Comparison of ENCODE assay signal across 12 cellular contexts in the genomic region with DNA sequence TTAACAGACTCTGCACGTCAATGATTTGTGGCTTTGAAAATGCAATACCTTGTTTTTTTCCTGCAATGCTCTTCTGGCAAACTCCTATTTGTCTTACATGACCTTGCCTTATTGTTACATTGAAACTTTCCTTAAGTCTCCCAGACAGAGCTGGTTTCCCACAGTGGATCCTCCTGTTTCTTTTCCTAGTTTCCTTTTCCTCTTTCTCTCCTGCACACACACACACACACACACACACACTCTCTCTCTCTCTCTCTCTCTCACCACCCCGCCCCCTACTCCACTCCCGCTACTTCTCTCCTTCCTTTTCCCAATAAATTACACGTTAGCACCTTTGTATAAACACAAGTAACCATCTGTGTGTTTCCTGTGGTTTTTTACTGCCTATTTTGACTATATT. TPM values are rescaled to one million over a fixed set of nuclear protein-coding genes. Genes with fewer than 3 reads are reported as not detected.
A peak's percentile ranks its signal among the peaks of the same experiment; 100 is the strongest.
DNase-seq lines count a peak whose midpoint lies in the region; ATAC-seq and TF ChIP-seq lines count a peak whose summit lies in the region.
"Had no signal": no experiment of that assay in that cellular context is flagged by ENCODE, and none has a peak within 500 bp of the region (broad histone marks: within the 10 kb centered on the region; RNA-seq: fewer than 3 reads in every experiment).

No MANE protein-coding gene starts in this region.

- DNase-seq in CD4-positive, alpha-beta memory T cell: no peak
- DNase-seq in HAP-1 (ENCODE audit: low spot score in 2 of 2) (no peak), activated B cell treated with CpG ODN at 0.5 μM for 24 hours (no peak), kidney tubule cell (ENCODE audit: low spot score) (peak; percentile 29), ACHN (no peak)
- DNase-seq: activated CD4-positive, alpha-beta T cell treated with anti-CD3 and anti-CD28 coated beads, Interleukin-2, amount 50 U/mL, for 1 hour; HCEC 1CT; left ventricle myocardium inferior had no signal

- H3K4me1 Mint-ChIP-seq in CD4-positive, alpha-beta memory T cell: peaks cover 16 to 22% (median 18%) of the 10 kb centered on the region in 4 donors
- peaks cover 18% of the 10 kb centered on the region for H3K4me1 Mint-ChIP-seq in activated B cell treated with CpG ODN at 0.5 μM for 24 hours

- H3K27me3 Mint-ChIP-seq in CD4-positive, alpha-beta memory T cell: no peaks in the 10 kb centered on the region
- H3K27me3 Mint-ChIP-seq in activated B cell treated with CpG ODN at 0.5 μM for 24 hours: no peaks in the 10 kb centered on the region

- no peaks in the 10 kb centered on the region for H3K9me3 ChIP-seq in CD4-positive, alpha-beta memory T cell (ENCODE audit: control insufficient read depth in 1 of 2, low read length in 2 of 2)
- H3K9me3 ChIP-seq in HAP-1: no peaks in the 10 kb centered on the region
- H3K9me3 ChIP-seq: left ventricle myocardium inferior, prostate gland had no signal

- H3K4me3 ChIP-seq in CD4-positive, alpha-beta memory T cell (ENCODE audit: low read length in 2 of 2): no peak overlapping the region
- H3K4me3 ChIP-seq in HAP-1: peak overlapping the region; percentile 90
- H3K4me3 ChIP-seq: prostate gland had no signal

- ATAC-seq in activated B cell treated with CpG ODN at 0.5 μM for 24 hours (ENCODE audit: low read depth) (no peak), GM19452 (IDR thresholded peaks at IDR 0.05; ENCODE audit: unreplicated experiment) (no peak), esophagus mucosa (no peak)
- ATAC-seq: Right ventricle myocardium inferior had no signal

- no peak overlapping the region for H3K27ac ChIP-seq in CD4-positive, alpha-beta memory T cell (ENCODE audit: low read depth, low read length)
- H3K27ac ChIP-seq: prostate gland had no signal

- H3K27ac Mint-ChIP-seq in CD4-positive, alpha-beta memory T cell: peak overlapping the region in 2 of 7 donors; percentile 51 to 86
- H3K27ac Mint-ChIP-seq in activated B cell treated with CpG ODN at 0.5 μM for 24 hours: peak overlapping the region; percentile 74

- intact Hi-C loops in CD4-positive, alpha-beta memory T cell (cut with micrococcal nuclease): no loop called here
- intact Hi-C loops in activated B cell treated with CpG ODN at 0.5 μM for 24 hours (cut with micrococcal nuclease): no loop called here

- peaks cover 0 to 1% (median 0%) of the 10 kb centered on the region in 8 donors for H3K9me3 Mint-ChIP-seq in CD4-positive, alpha-beta memory T cell
- H3K9me3 Mint-ChIP-seq in activated B cell treated with CpG ODN at 0.5 μM for 24 hours: no peaks in the 10 kb centered on the region

- no peak for TF ChIP-seq CTCF in activated B cell treated with CpG ODN at 0.5 μM for 24 hours (IDR thresholded peaks at IDR 0.05)

- H3K4me3 Mint-ChIP-seq in CD4-positive, alpha-beta memory T cell: peak overlapping the region in 5 of 8 donors; percentile 11 to 78 (median 48)
- H3K4me3 Mint-ChIP-seq in activated B cell treated with CpG ODN at 0.5 μM for 24 hours: peak overlapping the region; percentile 66

- no peaks in the 10 kb centered on the region for H3K36me3 ChIP-seq in CD4-positive, alpha-beta memory T cell (ENCODE audit: insufficient read depth, low read length)
- H3K36me3 ChIP-seq in HAP-1 (replicated peaks): peaks cover 42% of the 10 kb centered on the region
- H3K36me3 ChIP-seq: left ventricle myocardium inferior, prostate gland had no signal

- POLR2A ChIA-PET in CD4-positive, alpha-beta memory T cell (lab: Charles Lee; ENCODE audit: partially characterized antibody): no interaction called here
- POLR2A ChIA-PET in activated B cell treated with CpG ODN at 0.5 μM for 24 hours (lab: Charles Lee): interaction anchor here (0.7 to 4.4 kb wide), 4 partner anchors 97 to 1556 kb away, joined by 3 to 20 read pairs (median 4); a partner anchor contains a TSS

- peaks cover 1 to 3% of the 10 kb centered on the region in 2 donors for H3K36me3 Mint-ChIP-seq in CD4-positive, alpha-beta memory T cell
- peaks cover 9% of the 10 kb centered on the region for H3K36me3 Mint-ChIP-seq in activated B cell treated with CpG ODN at 0.5 μM for 24 hours (ENCODE audit: low read depth)

- H3K4me1 ChIP-seq in CD4-positive, alpha-beta memory T cell (ENCODE audit: insufficient read depth, low read length): peaks cover 33% of the 10 kb centered on the region
- H3K4me1 ChIP-seq in HAP-1: peaks cover 10% of the 10 kb centered on the region

- no peaks in the 10 kb centered on the region for H3K27me3 ChIP-seq in CD4-positive, alpha-beta memory T cell (ENCODE audit: insufficient read depth, low read length)
- H3K27me3 ChIP-seq in HAP-1 (ENCODE audit: low read depth): no peaks in the 10 kb centered on the region

- in situ Hi-C loops in HAP-1 (cut with MboI; ENCODE audit: low sequenced_read_pairs): no loop called here
- in situ Hi-C loops in ACHN (cut with HindIII; ENCODE audit: low pct_ligation_motif_present, low pct_unique_long_range_greater_than_20kb, low sequenced_read_pairs): no loop called here

- CTCF ChIA-PET in CD4-positive, alpha-beta memory T cell (lab: Charles Lee; ENCODE audit: partially characterized antibody): interaction anchor here (0.9 kb wide), 1 partner anchor 1696 kb away, joined by 3 read pairs; no protein-coding TSS in a partner anchor
- CTCF ChIA-PET in activated B cell treated with CpG ODN at 0.5 μM for 24 hours (lab: Charles Lee): interaction anchor here (1.0 to 2.2 kb wide), 4 partner anchors 18 to 238 kb away, joined by 3 to 11 read pairs (median 6); no protein-coding TSS in a partner anchor

RNA-seq across cellular contexts. Expression of a gene that starts 2.3 kb away (rescaled TPM):
- total RNA-seq in CD4-positive, alpha-beta memory T cell: 1 to 10 TPM; 3.0 to 3.3 TPM
- under 1 TPM; 0.30 to 0.40 TPM for polyA plus RNA-seq in CD4-positive, alpha-beta memory T cell
- total RNA-seq in activated B cell treated with CpG ODN at 0.5 μM for 24 hours (8.0 and 13.2 TPM in 2 replicates), esophagus mucosa (7.2 TPM)

RNA-seq across cellular contexts. Expression of a gene that starts 2.7 kb away (rescaled TPM):
- 100 to 1,000 TPM; 111 to 118 TPM for total RNA-seq in CD4-positive, alpha-beta memory T cell
- polyA plus RNA-seq in CD4-positive, alpha-beta memory T cell: 10 to 100 TPM; 81.1 to 95.4 TPM
- total RNA-seq in activated B cell treated with CpG ODN at 0.5 μM for 24 hours (85.1 and 97.1 TPM in 2 replicates), esophagus mucosa (71.8 TPM)

RNA-seq across cellular contexts. Expression of a gene that starts 56.4 kb away (rescaled TPM):
- under 1 TPM in 1 of 2 experiments, not detected in 1; 0.32 TPM for total RNA-seq in CD4-positive, alpha-beta memory T cell
- not detected for polyA plus RNA-seq in CD4-positive, alpha-beta memory T cell
- total RNA-seq in activated B cell treated with CpG ODN at 0.5 μM for 24 hours (0.20 and 0.55 TPM in 2 replicates), esophagus mucosa (0.08 TPM)
